In genomic region chr2:169827272-169828140, GRCh38 we compare ENCODE assay signal across 8 cellular contexts. TPM values are rescaled to one million over a fixed set of nuclear protein-coding genes. Genes with fewer than 3 reads are reported as not detected.
DNase-seq lines count a peak whose midpoint lies in the region; ATAC-seq and TF ChIP-seq lines count a peak whose summit lies in the region.

UBR3 (plus strand) TSS chr2:169827454; CDS start chr2:169827508, 54 bp downstream.

- peak within 1 kb of the TSS; percentile 99 for H3K4me3 ChIP-seq in neural cell (ENCODE audit: low read length)

- peak within 1 kb of the TSS; percentile 89 to 91 for H3K27ac Mint-ChIP-seq in stimulated activated naive CD8-positive, alpha-beta T cell treated with anti-CD3 and anti-CD28 coated beads, Interleukin-15, amount 100 ng/mL, for 72 hours

- H3K9me2 ChIP-seq in neural cell (ENCODE audit: insufficient read depth, low read length), result no peaks in the 10 kb centered on the region

- no peaks in the 10 kb centered on the region for H3F3A ChIP-seq in neural cell (ENCODE audit: insufficient read depth, low read length, poor library complexity, severe bottlenecking)

- no peaks in the 10 kb centered on the region for H3K9me3 ChIP-seq in neural cell (ENCODE audit: low read length)

- peak within 1 kb of the TSS; percentile 99 for H3K4me2 ChIP-seq in neural cell (ENCODE audit: low read length)

- H3K79me2 ChIP-seq in neural cell (replicated peaks; ENCODE audit: insufficient read depth, low read length), result peaks cover 48% of the 10 kb centered on the region

- H3K9me3 Mint-ChIP-seq in stimulated activated naive CD8-positive, alpha-beta T cell treated with anti-CD3 and anti-CD28 coated beads, Interleukin-15, amount 100 ng/mL, for 72 hours, result no peaks in the 10 kb centered on the region

- TF ChIP-seq CTCF in neural cell (IDR thresholded peaks at IDR 0.05; ENCODE audit: poor library complexity, severe bottlenecking), result peak; percentile 38

- H3K36me3 ChIP-seq in neural cell (ENCODE audit: insufficient read depth, low read length), result no peaks in the 10 kb centered on the region

- H3K9ac ChIP-seq in neural cell (ENCODE audit: low read length), result peak within 1 kb of the TSS; percentile 87

- no peaks in the 10 kb centered on the region for H3K27me3 Mint-ChIP-seq in stimulated activated naive CD8-positive, alpha-beta T cell treated with anti-CD3 and anti-CD28 coated beads, Interleukin-15, amount 100 ng/mL, for 72 hours

- ATAC-seq in stimulated activated naive CD8-positive, alpha-beta T cell treated with anti-CD3 and anti-CD28 coated beads, Interleukin-15, amount 100 ng/mL, for 72 hours, result peak; percentile 89

- peak within 1 kb of the TSS; percentile 83 for H2AFZ ChIP-seq in neural cell (ENCODE audit: low read depth, low read length)

- H4K20me1 ChIP-seq in neural cell (ENCODE audit: insufficient read depth), result peaks cover 3% of the 10 kb centered on the region

- peak; percentile 9 for TF ChIP-seq RAD21 in neural cell (conservative IDR thresholded peaks at IDR 0.05)

- peak; percentile 37 for TF ChIP-seq EP300 in neural cell (conservative IDR thresholded peaks at IDR 0.05; ENCODE audit: poor library complexity, severe bottlenecking)

- H3K4me1 Mint-ChIP-seq in stimulated activated naive CD8-positive, alpha-beta T cell treated with anti-CD3 and anti-CD28 coated beads, Interleukin-15, amount 100 ng/mL, for 72 hours, result peaks cover 68% of the 10 kb centered on the region

- peak; percentile 93 for DNase-seq in ELF-1 (ENCODE audit: low read depth, low spot score)
- peak; percentile 85 for DNase-seq in H4 (ENCODE audit: low spot score)
- DNase-seq in LoVo (ENCODE audit: low spot score), result peak; percentile 95
- peak; percentile 37 for DNase-seq in SIG-M5 (lab: John Stamatoyannopoulos, UW)
- peak; percentile 81 for DNase-seq in activated gamma-delta T cell (lab: John Stamatoyannopoulos, UW)
- DNase-seq in fibroblast of the conjunctiva (ENCODE audit: low read depth), result peak; percentile 88
- DNase-seq in stimulated activated naive CD8-positive, alpha-beta T cell treated with anti-CD3 and anti-CD28 coated beads, Interleukin-15, amount 100 ng/mL, for 72 hours, result peak; percentile 87 to 91

- peak within 1 kb of the TSS; percentile 78 for H3K27ac ChIP-seq in neural cell (ENCODE audit: low read length)

- H3K4me3 Mint-ChIP-seq in stimulated activated naive CD8-positive, alpha-beta T cell treated with anti-CD3 and anti-CD28 coated beads, Interleukin-15, amount 100 ng/mL, for 72 hours, result peak within 1 kb of the TSS; percentile 91 to 96

- no peaks in the 10 kb centered on the region for H3K27me3 ChIP-seq in neural cell (ENCODE audit: insufficient read depth, low read depth, low read length)

TF ChIP-seq in neural cell, 6 proteins besides CTCF, POLR2A, EP300 and RAD21:
- TF ChIP-seq SMC3 (conservative IDR thresholded peaks at IDR 0.05; ENCODE audit: poor library complexity) (peak; percentile 36), TAF1 (IDR thresholded peaks at IDR 0.05; ENCODE audit: low read depth) (peak; percentile 75), POLR2AphosphoS5 (IDR thresholded peaks at IDR 0.05) (peak; percentile 91), MXI1 (conservative IDR thresholded peaks at IDR 0.05; ENCODE audit: poor library complexity, severe bottlenecking) (no peak), EZH2 (IDR thresholded peaks at IDR 0.05; ENCODE audit: borderline replicate concordance, insufficient read depth, low read length, poor library complexity, severe bottlenecking) (no peak), REST (IDR thresholded peaks at IDR 0.05; ENCODE audit: borderline replicate concordance) (peak; percentile 48)
TF ChIP-seq in neural cell: peak in this region for 4.

RNA-seq across cellular contexts. Expression of gene UBR3, which starts in this region (rescaled TPM):
- 9.8 and 17.1 TPM in 2 replicates for total RNA-seq in H4 (2014; rRNA removed; shearing (Covaris generic))
- 62.3 and 75.2 TPM in 2 replicates for polyA plus RNA-seq in neural cell
- 157 and 204 TPM in 2 replicates for polyA minus RNA-seq in neural cell

Comparison
In these comparisons a context has a peak if more than half of its experiments do, and no peak if none do; other contexts are left out.
1. Peak in every context shown above with its lines: DNase-seq, ATAC-seq, H3K4me3 ChIP-seq and H3K27ac ChIP-seq.
2. DNase-seq: peak in every context shown above with its lines; median percentile 95 in LoVo; 93 in ELF-1; 89 in stimulated activated naive CD8-positive, alpha-beta T cell treated with anti-CD3 and anti-CD28 coated beads, Interleukin-15, amount 100 ng/mL, for 72 hours; 88 in fibroblast of the conjunctiva; 85 in H4; 81 in activated gamma-delta T cell; 37 in SIG-M5.